10 cellular contexts compared by ENCODE assay signal in genomic region chr16:54934536-54935410, GRCh38. TPM values are rescaled to one million over a fixed set of nuclear protein-coding genes. Genes with fewer than 3 reads are reported as not detected.
DNase-seq lines count a peak whose midpoint lies in the region; ATAC-seq and TF ChIP-seq lines count a peak whose summit lies in the region.
"Had no signal": no experiment of that assay in that cellular context is flagged by ENCODE, and none has a peak within 500 bp of the region (broad histone marks: within the 10 kb centered on the region; RNA-seq: fewer than 3 reads in every experiment).

No MANE protein-coding gene starts in this region.

- intact Hi-C loops in activated CD8-positive, alpha-beta T cell treated with anti-CD3 and anti-CD28 coated beads for 36 hours (cut with micrococcal nuclease) = loop anchor here (5.0 kb wide), 1 partner anchor 647 kb away; the partner anchor contains the start of gene IRX3
- intact Hi-C loops in Panc1 (cut with micrococcal nuclease; ENCODE audit: unreplicated experiment) = loop anchor here (5.0 kb wide), 1 partner anchor 323 kb away; no protein-coding TSS in a partner anchor
- intact Hi-C loops in left ventricle myocardium inferior (cut with micrococcal nuclease) = no loop called here
- intact Hi-C loops in gastrocnemius medialis (cut with DNase I; ENCODE audit: low total_unique reads) = loop anchor here (5.0 to 10.0 kb wide), 3 partner anchors 320 to 987 kb away; no protein-coding TSS in a partner anchor

- no peaks in the 10 kb centered on the region for H3K9me3 Mint-ChIP-seq in activated CD8-positive, alpha-beta T cell treated with anti-CD3 and anti-CD28 coated beads for 36 hours
- peaks cover 6% of the 10 kb centered on the region for H3K9me3 Mint-ChIP-seq in activated CD8-positive, alpha-beta T cell treated with anti-CD3 and anti-CD28 coated beads, Interleukin-2, amount 10 ng/mL, durations not matched to agents 7 days and 5 days (ENCODE audit: insufficient read depth)

- H3K36me3 ChIP-seq in Panc1 (ENCODE audit: control insufficient read depth, insufficient read depth, low read length) (no peaks in the 10 kb centered on the region), left ventricle myocardium inferior (peaks cover 6% of the 10 kb centered on the region), skeletal muscle tissue (ENCODE audit: control insufficient read depth in 3 of 3, insufficient read depth in 3 of 3, low read length in 3 of 3) (peaks cover 0 to 7% (median 0%) of the 10 kb centered on the region in 3 donors), gastrocnemius medialis (no peaks in the 10 kb centered on the region)

- H3K4me1 Mint-ChIP-seq in activated CD8-positive, alpha-beta T cell treated with anti-CD3 and anti-CD28 coated beads for 36 hours (ENCODE audit: low read depth) = peaks cover 32% of the 10 kb centered on the region
- H3K4me1 Mint-ChIP-seq in activated CD8-positive, alpha-beta T cell treated with anti-CD3 and anti-CD28 coated beads, Interleukin-2, amount 10 ng/mL, durations not matched to agents 7 days and 5 days (ENCODE audit: low read depth) = peaks cover 34% of the 10 kb centered on the region

- H3K27me3 Mint-ChIP-seq in activated CD8-positive, alpha-beta T cell treated with anti-CD3 and anti-CD28 coated beads for 36 hours = peaks cover 75% of the 10 kb centered on the region
- peaks cover 75% of the 10 kb centered on the region for H3K27me3 Mint-ChIP-seq in activated CD8-positive, alpha-beta T cell treated with anti-CD3 and anti-CD28 coated beads, Interleukin-2, amount 10 ng/mL, durations not matched to agents 7 days and 5 days (ENCODE audit: low read depth)

- H3K4me1 ChIP-seq in Panc1 (ENCODE audit: control insufficient read depth, insufficient read depth, low read length) (no peaks in the 10 kb centered on the region), left ventricle myocardium inferior (peaks cover 58% of the 10 kb centered on the region), skeletal muscle tissue (ENCODE audit: control insufficient read depth in 3 of 3, insufficient read depth in 3 of 3, low read length in 3 of 3) (peaks cover 12 to 28% (median 15%) of the 10 kb centered on the region in 3 donors), gastrocnemius medialis (peaks cover 11 to 40% of the 10 kb centered on the region in 2 donors)

- H3K27me3 ChIP-seq in Panc1 (ENCODE audit: control insufficient read depth, insufficient read depth, low read length) (no peaks in the 10 kb centered on the region), left ventricle myocardium inferior (ENCODE audit: low read depth) (peaks cover 88% of the 10 kb centered on the region), skeletal muscle tissue (ENCODE audit: control insufficient read depth in 3 of 3, insufficient read depth in 3 of 3, low read length in 3 of 3) (peaks cover 28 to 42% (median 29%) of the 10 kb centered on the region in 3 donors), gastrocnemius medialis (peaks cover 81 to 94% (median 94%) of the 10 kb centered on the region in 3 donors)

- peak overlapping the region in 2 of 3 donors; percentile 47 to 76 for H3K9ac ChIP-seq in skeletal muscle tissue (ENCODE audit: low read depth in 1 of 3, low read length in 3 of 3)

- no peak for ATAC-seq in activated CD8-positive, alpha-beta T cell treated with anti-CD3 and anti-CD28 coated beads for 36 hours
- ATAC-seq in activated CD8-positive, alpha-beta T cell treated with anti-CD3 and anti-CD28 coated beads, Interleukin-2, amount 10 ng/mL, durations not matched to agents 7 days and 5 days = no peak
- ATAC-seq in Panc1 (no peak), gastrocnemius medialis (no peak)

- BruUV-seq in Panc1 (replicated peaks; lab: Mats Ljungman, UMichigan) = no TSS peak

- peak; percentile 24 for DNase-seq in activated CD8-positive, alpha-beta T cell treated with anti-CD3 and anti-CD28 coated beads for 36 hours
- DNase-seq in activated CD8-positive, alpha-beta T cell treated with anti-CD3 and anti-CD28 coated beads, Interleukin-2, amount 10 ng/mL, durations not matched to agents 7 days and 5 days = no peak
- no peak for DNase-seq in Panc1 (ENCODE audit: low read depth, low spot score)
- no peak for DNase-seq in left ventricle myocardium inferior
- no peak for DNase-seq in T1000 (lab: John Stamatoyannopoulos, UW)
- DNase-seq in gastrocnemius medialis = no peak
- no peak for DNase-seq in anterior cingulate cortex (lab: John Stamatoyannopoulos, UW)
- DNase-seq: immature natural killer cell, NCI-H1436 treated with DMSO at 0.1 percent for 48 hours had no signal

- no peak overlapping the region for H3K27ac Mint-ChIP-seq in activated CD8-positive, alpha-beta T cell treated with anti-CD3 and anti-CD28 coated beads for 36 hours
- H3K27ac Mint-ChIP-seq in activated CD8-positive, alpha-beta T cell treated with anti-CD3 and anti-CD28 coated beads, Interleukin-2, amount 10 ng/mL, durations not matched to agents 7 days and 5 days = no peak overlapping the region
- H3K27ac Mint-ChIP-seq: immature natural killer cell had no signal

- CTCF ChIA-PET in activated CD8-positive, alpha-beta T cell treated with anti-CD3 and anti-CD28 coated beads for 36 hours (lab: Charles Lee) = interaction anchor here (1.7 kb wide), 1 partner anchor 8 kb away, joined by 4 read pairs; no protein-coding TSS in a partner anchor
- CTCF ChIA-PET in activated CD8-positive, alpha-beta T cell treated with anti-CD3 and anti-CD28 coated beads, Interleukin-2, amount 10 ng/mL, durations not matched to agents 7 days and 5 days (lab: Charles Lee) = interaction anchor here (1.3 kb wide), 1 partner anchor 989 kb away, joined by 4 read pairs; no protein-coding TSS in a partner anchor
- CTCF ChIA-PET in Panc1 (lab: Charles Lee) = no interaction called here

- peaks cover 6% of the 10 kb centered on the region for H3K36me3 Mint-ChIP-seq in activated CD8-positive, alpha-beta T cell treated with anti-CD3 and anti-CD28 coated beads for 36 hours (ENCODE audit: low read depth)
- H3K36me3 Mint-ChIP-seq in activated CD8-positive, alpha-beta T cell treated with anti-CD3 and anti-CD28 coated beads, Interleukin-2, amount 10 ng/mL, durations not matched to agents 7 days and 5 days (ENCODE audit: low read depth) = peaks cover 10% of the 10 kb centered on the region

- no peak for TF ChIP-seq POLR2A in gastrocnemius medialis (IDR thresholded peaks at IDR 0.05)

- TF ChIP-seq CTCF in activated CD8-positive, alpha-beta T cell treated with anti-CD3 and anti-CD28 coated beads for 36 hours (IDR thresholded peaks at IDR 0.05) = no peak
- TF ChIP-seq CTCF in Panc1 (IDR thresholded peaks at IDR 0.05) (peak; percentile 38), left ventricle myocardium inferior (IDR thresholded peaks at IDR 0.05; ENCODE audit: borderline replicate concordance) (peak; percentile 28), gastrocnemius medialis (IDR thresholded peaks at IDR 0.05 in 4 of 5, conservative IDR thresholded peaks at IDR 0.05 in 1 of 5) (no peak)

- in situ Hi-C loops in Panc1 (cut with HindIII; ENCODE audit: low pct_unique_long_range_greater_than_20kb, low sequenced_read_pairs) (no loop called here), gastrocnemius medialis (cut with MboI; ENCODE audit: low sequenced_read_pairs in 4 of 4) (loop anchor here in 1 of 4 donors (25.0 kb wide), 2 partner anchors 647 to 747 kb away; partner anchors contain the start of gene IRX3)

- POLR2A ChIA-PET in activated CD8-positive, alpha-beta T cell treated with anti-CD3 and anti-CD28 coated beads for 36 hours (lab: Charles Lee) = interaction anchor here (1.7 kb wide), 1 partner anchor 12 kb away, joined by 4 read pairs; no protein-coding TSS in a partner anchor
- POLR2A ChIA-PET in activated CD8-positive, alpha-beta T cell treated with anti-CD3 and anti-CD28 coated beads, Interleukin-2, amount 10 ng/mL, durations not matched to agents 7 days and 5 days (lab: Charles Lee) = no interaction called here
- POLR2A ChIA-PET in Panc1 (lab: Charles Lee) = no interaction called here

- no peak overlapping the region for H3K27ac ChIP-seq in Panc1 (ENCODE audit: low read length)
- H3K27ac ChIP-seq in left ventricle myocardium inferior (replicated peaks) = peak overlapping the region; percentile 92
- H3K27ac ChIP-seq in skeletal muscle tissue (ENCODE audit: low read depth, low read length) = peak overlapping the region; percentile 8
- no peak overlapping the region for H3K27ac ChIP-seq in gastrocnemius medialis

- no peaks in the 10 kb centered on the region for H3K9me3 ChIP-seq in Panc1 (ENCODE audit: control insufficient read depth, insufficient read depth, low read depth, low read length)
- no peaks in the 10 kb centered on the region for H3K9me3 ChIP-seq in left ventricle myocardium inferior (replicated peaks)
- H3K9me3 ChIP-seq in skeletal muscle tissue (ENCODE audit: control insufficient read depth in 3 of 3, low read length in 3 of 3) = no peaks in the 10 kb centered on the region
- H3K9me3 ChIP-seq in gastrocnemius medialis = no peaks in the 10 kb centered on the region

- no peak overlapping the region for H3K4me3 Mint-ChIP-seq in activated CD8-positive, alpha-beta T cell treated with anti-CD3 and anti-CD28 coated beads for 36 hours
- no peak overlapping the region for H3K4me3 Mint-ChIP-seq in activated CD8-positive, alpha-beta T cell treated with anti-CD3 and anti-CD28 coated beads, Interleukin-2, amount 10 ng/mL, durations not matched to agents 7 days and 5 days

- H3K4me3 ChIP-seq in Panc1 (ENCODE audit: low read depth in 2 of 2, low read length in 2 of 2) (no peak overlapping the region), left ventricle myocardium inferior (peak overlapping the region; percentile 85), skeletal muscle tissue (ENCODE audit: low read length in 3 of 3) (peak overlapping the region in 2 of 3 donors; percentile 49 to 68), gastrocnemius medialis (no peak overlapping the region)

RNA-seq across cellular contexts. Expression of gene IRX5, which starts 4.1 kb away (rescaled TPM):
- total RNA-seq in activated CD8-positive, alpha-beta T cell treated with anti-CD3 and anti-CD28 coated beads for 36 hours = under 1 TPM; 0.14 to 0.34 TPM
- total RNA-seq in activated CD8-positive, alpha-beta T cell treated with anti-CD3 and anti-CD28 coated beads, Interleukin-2, amount 10 ng/mL, durations not matched to agents 7 days and 5 days = not detected
- total RNA-seq in Panc1 (2021; ENCODE audit: unreplicated experiment) (2.7 TPM), left ventricle myocardium inferior (36.8 TPM), skeletal muscle tissue (2.1 TPM), gastrocnemius medialis (1 to 10 TPM in 3 of 4 donors, under 1 TPM in 1; 0.20 to 4.1 (median 2.6) TPM)
- 1.8 TPM for polyA plus RNA-seq in Panc1 (2012; ENCODE audit: insufficient read length)
- polyA plus RNA-seq: immature natural killer cell had no signal

Comparison
In these comparisons a context has a peak if more than half of its experiments do, and no peak if none do; other contexts are left out.
1. CTCF ChIP-seq: peak in Panc1 (single experiment) and left ventricle myocardium inferior (single experiment); none in activated CD8-positive, alpha-beta T cell treated with anti-CD3 and anti-CD28 coated beads for 36 hours (single experiment) and gastrocnemius medialis (0 of 5).
2. H3K27ac ChIP-seq: peak in left ventricle myocardium inferior (single experiment) and skeletal muscle tissue (single experiment); none in Panc1 (single experiment) and gastrocnemius medialis (0 of 4).
3. H3K4me3 ChIP-seq: peak in left ventricle myocardium inferior (single experiment) and skeletal muscle tissue (2 of 3); none in Panc1 (0 of 2) and gastrocnemius medialis (0 of 4).